ENCODE assay signal across 1 cellular context in genomic region chr9:35666547-35666946, GRCh38.
TF ChIP-seq lines count a peak whose summit lies in the region.

No MANE protein-coding gene starts in this region.

TF ChIP-seq in WTC11, 78 proteins besides CTCF, POLR2A, EP300 and RAD21 (continued from another document):
- TF ChIP-seq ZNF512 (CRISPR knock-in tag; IDR thresholded peaks at IDR 0.05; ENCODE audit: borderline replicate concordance), result no peak
- no peak for TF ChIP-seq ZNF425 (CRISPR knock-in tag; conservative IDR thresholded peaks at IDR 0.05)
